Comparison of ENCODE assay signal across 1 cellular context in genomic region chr18:44758821-44759624, GRCh38.
TF ChIP-seq lines count a peak whose summit lies in the region.

No MANE protein-coding gene starts in this region.

TF ChIP-seq in WTC11, 78 proteins besides CTCF, POLR2A, EP300 and RAD21 (continued from another document):
- no peak for TF ChIP-seq IRF1 (CRISPR knock-in tag; IDR thresholded peaks at IDR 0.05)
